ENCODE assay signal across 21 cellular contexts in the genomic region with DNA sequence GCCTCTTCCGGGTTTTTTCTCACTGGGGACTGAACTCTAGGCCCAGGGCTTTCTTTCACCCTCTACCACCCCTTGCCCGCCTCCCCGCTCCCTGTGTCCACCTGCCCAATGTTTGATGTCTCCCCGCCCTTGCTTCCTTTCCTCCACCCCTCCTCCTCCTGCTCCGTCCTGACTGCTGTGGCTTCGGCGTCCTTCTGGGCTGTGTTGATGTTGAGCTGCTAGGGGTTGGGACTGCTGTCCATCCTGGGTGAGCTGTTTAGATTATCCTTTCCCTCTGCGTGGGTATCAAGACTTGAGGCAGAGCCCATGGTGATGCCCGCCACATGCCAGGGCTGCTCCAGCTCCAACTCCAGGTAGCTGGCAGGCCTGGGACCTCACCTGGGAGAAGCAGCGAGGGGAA.
"Had no signal": no experiment of that assay in that cellular context is flagged by ENCODE, and none has a peak within 500 bp of the region (broad histone marks: within the 10 kb centered on the region; RNA-seq: fewer than 3 reads in every experiment).

No MANE protein-coding gene starts in this region.

- DNase-seq: activated CD4-positive, alpha-beta T cell treated with anti-CD3 and anti-CD28 coated beads, Interleukin-2, amount 10 ng/mL, durations not matched to agents 7 days and 5 days; activated CD4-positive, CD25-positive, alpha-beta regulatory T cell; activated naive CD4-positive, alpha-beta T cell treated with anti-CD3 and anti-CD28 coated beads, Interleukin-2, amount 10 ng/mL, durations not matched to agents 7 days and 5 days; activated T-cell treated with anti-CD3 and anti-CD28 coated beads for 4 hours; amniotic stem cell; body of pancreas; central memory CD4-positive, alpha-beta T cell; effector CD4-positive, alpha-beta T cell; foreskin fibroblast; hypothalamus; kidney; mesendoderm; retina; stimulated activated CD4-positive, alpha-beta T cell treated with anti-CD3 and anti-CD28 coated beads, Interleukin-2, amount 100 ng/mL, for 48 hours; stimulated activated naive CD4-positive, alpha-beta T cell treated with Interleukin-2 at 50 U/mL for 16 hours; SW 1271; trophoblast cell had no signal

- H3K4me3 ChIP-seq: body of pancreas, coronary artery, left lung, pancreas, suprapubic skin had no signal

- H3K4me3 Mint-ChIP-seq: activated CD4-positive, alpha-beta T cell treated with anti-CD3 and anti-CD28 coated beads, Interleukin-2, amount 10 ng/mL, durations not matched to agents 7 days and 5 days; activated naive CD4-positive, alpha-beta T cell treated with anti-CD3 and anti-CD28 coated beads, Interleukin-2, amount 10 ng/mL, durations not matched to agents 7 days and 5 days had no signal

- H3K36me3 ChIP-seq: pancreas had no signal

- ATAC-seq: body of pancreas, left lung, pancreas had no signal

- H3K9me3 Mint-ChIP-seq: activated CD4-positive, alpha-beta T cell treated with anti-CD3 and anti-CD28 coated beads, Interleukin-2, amount 10 ng/mL, durations not matched to agents 7 days and 5 days; activated naive CD4-positive, alpha-beta T cell treated with anti-CD3 and anti-CD28 coated beads, Interleukin-2, amount 10 ng/mL, durations not matched to agents 7 days and 5 days had no signal

- H3K27me3 ChIP-seq: body of pancreas, left lung, pancreas, suprapubic skin had no signal

- H3K27me3 Mint-ChIP-seq: activated CD4-positive, alpha-beta T cell treated with anti-CD3 and anti-CD28 coated beads, Interleukin-2, amount 10 ng/mL, durations not matched to agents 7 days and 5 days; activated naive CD4-positive, alpha-beta T cell treated with anti-CD3 and anti-CD28 coated beads, Interleukin-2, amount 10 ng/mL, durations not matched to agents 7 days and 5 days had no signal

- H3K9me3 ChIP-seq: body of pancreas, left lung, pancreas, suprapubic skin had no signal

- H3K27ac Mint-ChIP-seq: activated CD4-positive, alpha-beta T cell treated with anti-CD3 and anti-CD28 coated beads, Interleukin-2, amount 10 ng/mL, durations not matched to agents 7 days and 5 days; activated naive CD4-positive, alpha-beta T cell treated with anti-CD3 and anti-CD28 coated beads, Interleukin-2, amount 10 ng/mL, durations not matched to agents 7 days and 5 days had no signal

- H3K27ac ChIP-seq: body of pancreas, coronary artery, left lung, pancreas, suprapubic skin had no signal

- H3K4me1 ChIP-seq: body of pancreas, pancreas, suprapubic skin had no signal

- H3K4me1 Mint-ChIP-seq: activated naive CD4-positive, alpha-beta T cell treated with anti-CD3 and anti-CD28 coated beads, Interleukin-2, amount 10 ng/mL, durations not matched to agents 7 days and 5 days had no signal
